ENCODE assay signal across 1 cellular context in the genomic region with DNA sequence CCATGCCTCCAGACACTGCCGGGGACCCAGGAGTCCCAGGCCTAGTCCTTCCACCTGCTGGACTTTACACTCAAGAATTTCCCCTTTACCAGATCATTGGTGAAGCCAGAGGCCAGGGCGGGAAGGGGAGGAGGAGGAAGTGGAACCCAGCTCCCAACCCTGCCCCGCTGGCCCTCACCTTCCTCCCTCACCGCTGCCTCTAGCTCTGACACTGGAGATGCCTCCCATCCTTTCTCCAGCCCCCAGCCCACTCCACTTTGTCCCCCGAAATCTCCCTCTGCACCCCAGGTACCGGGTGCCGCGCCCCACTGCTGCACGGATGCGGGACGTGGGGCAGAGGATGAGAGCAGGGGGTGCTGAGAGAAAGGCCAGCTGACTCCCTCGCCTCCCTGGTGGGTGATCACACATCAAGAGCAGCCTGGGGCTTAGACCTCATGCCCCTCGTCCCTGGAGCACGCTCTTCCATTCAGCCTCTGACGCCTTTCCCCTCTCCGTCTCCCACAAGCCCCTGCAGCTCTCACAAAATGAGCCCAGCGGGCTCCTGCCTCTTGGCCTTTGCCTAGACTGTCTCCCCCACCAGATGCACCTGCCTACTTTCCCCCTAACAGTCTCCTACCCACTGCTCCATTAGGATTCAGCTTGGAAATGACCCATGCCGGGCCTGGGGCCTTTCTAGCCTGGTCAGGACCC.
TF ChIP-seq lines count a peak whose summit lies in the region.

A gene with protein sequence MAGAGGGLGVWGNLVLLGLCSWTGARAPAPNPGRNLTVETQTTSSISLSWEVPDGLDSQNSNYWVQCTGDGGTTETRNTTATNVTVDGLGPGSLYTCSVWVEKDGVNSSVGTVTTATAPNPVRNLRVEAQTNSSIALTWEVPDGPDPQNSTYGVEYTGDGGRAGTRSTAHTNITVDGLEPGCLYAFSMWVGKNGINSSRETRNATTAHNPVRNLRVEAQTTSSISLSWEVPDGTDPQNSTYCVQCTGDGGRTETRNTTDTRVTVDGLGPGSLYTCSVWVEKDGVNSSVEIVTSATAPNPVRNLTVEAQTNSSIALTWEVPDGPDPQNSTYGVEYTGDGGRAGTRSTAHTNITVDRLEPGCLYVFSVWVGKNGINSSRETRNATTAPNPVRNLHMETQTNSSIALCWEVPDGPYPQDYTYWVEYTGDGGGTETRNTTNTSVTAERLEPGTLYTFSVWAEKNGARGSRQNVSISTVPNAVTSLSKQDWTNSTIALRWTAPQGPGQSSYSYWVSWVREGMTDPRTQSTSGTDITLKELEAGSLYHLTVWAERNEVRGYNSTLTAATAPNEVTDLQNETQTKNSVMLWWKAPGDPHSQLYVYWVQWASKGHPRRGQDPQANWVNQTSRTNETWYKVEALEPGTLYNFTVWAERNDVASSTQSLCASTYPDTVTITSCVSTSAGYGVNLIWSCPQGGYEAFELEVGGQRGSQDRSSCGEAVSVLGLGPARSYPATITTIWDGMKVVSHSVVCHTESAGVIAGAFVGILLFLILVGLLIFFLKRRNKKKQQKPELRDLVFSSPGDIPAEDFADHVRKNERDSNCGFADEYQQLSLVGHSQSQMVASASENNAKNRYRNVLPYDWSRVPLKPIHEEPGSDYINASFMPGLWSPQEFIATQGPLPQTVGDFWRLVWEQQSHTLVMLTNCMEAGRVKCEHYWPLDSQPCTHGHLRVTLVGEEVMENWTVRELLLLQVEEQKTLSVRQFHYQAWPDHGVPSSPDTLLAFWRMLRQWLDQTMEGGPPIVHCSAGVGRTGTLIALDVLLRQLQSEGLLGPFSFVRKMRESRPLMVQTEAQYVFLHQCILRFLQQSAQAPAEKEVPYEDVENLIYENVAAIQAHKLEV (minus strand): TSS at position 72 of the 690 bp plus-strand sequence. CDS start 68 bp downstream, at position 4.

TF ChIP-seq in endothelial cell of umbilical vein, 7 proteins besides CTCF, POLR2A, EP300 and RAD21 (continued from another document):
- TF ChIP-seq EZH2 (IDR thresholded peaks at IDR 0.05; ENCODE audit: borderline replicate concordance, low read depth, low read length, severe bottlenecking) (no peak), JUN (IDR thresholded peaks at IDR 0.05; ENCODE audit: borderline replicate concordance, insufficient read depth, insufficient read length, low read depth) (no peak), GATA2 (IDR thresholded peaks at IDR 0.05; ENCODE audit: insufficient read depth, insufficient read length, low read depth, low read length) (no peak), FOS (IDR thresholded peaks at IDR 0.05; ENCODE audit: borderline replicate concordance, insufficient read depth, low read length) (no peak), POLR2AphosphoS5 (IDR thresholded peaks at IDR 0.05; ENCODE audit: insufficient read depth, low read depth, low read length) (no peak)
- TF ChIP-seq, protein P1, sequence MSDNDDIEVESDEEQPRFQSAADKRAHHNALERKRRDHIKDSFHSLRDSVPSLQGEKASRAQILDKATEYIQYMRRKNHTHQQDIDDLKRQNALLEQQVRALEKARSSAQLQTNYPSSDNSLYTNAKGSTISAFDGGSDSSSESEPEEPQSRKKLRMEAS (IDR thresholded peaks at IDR 0.05; ENCODE audit: insufficient read depth, insufficient read length): no peak
